18 cellular contexts compared by ENCODE assay signal in the genomic region with DNA sequence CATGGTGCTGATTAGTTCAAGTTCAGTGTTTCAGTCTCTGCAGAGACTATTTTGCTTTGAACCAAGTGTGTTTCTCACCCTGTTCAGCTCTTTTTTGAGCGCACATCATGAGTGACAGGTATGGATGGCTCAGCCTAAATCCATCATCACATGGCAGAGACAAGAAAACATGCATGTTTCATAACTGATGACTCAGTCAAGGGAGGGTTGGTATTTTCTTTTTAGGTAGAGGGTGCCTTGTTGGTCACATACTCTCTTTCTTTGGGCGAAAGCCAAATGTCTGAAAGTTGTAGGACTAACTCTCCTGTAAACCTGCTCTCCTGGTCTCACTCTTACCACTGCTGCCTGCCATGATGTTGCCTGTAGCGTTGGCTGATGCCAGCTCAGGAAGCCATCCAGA. TPM values are rescaled to one million over a fixed set of nuclear protein-coding genes. Genes with fewer than 3 reads are reported as not detected.
DNase-seq lines count a peak whose midpoint lies in the region; ATAC-seq and TF ChIP-seq lines count a peak whose summit lies in the region.
"Had no signal": no experiment of that assay in that cellular context is flagged by ENCODE, and none has a peak within 500 bp of the region (broad histone marks: within the 10 kb centered on the region; RNA-seq: fewer than 3 reads in every experiment).

No MANE protein-coding gene starts in this region.

- H3K4me3 ChIP-seq in fibroblast of pulmonary artery (replicated peaks; ENCODE audit: low read depth, low read length) (no peak overlapping the region), suprapubic skin (no peak overlapping the region)
- H3K4me3 ChIP-seq: body of pancreas, hepatocyte, SK-N-MC had no signal

- H3K9me3 Mint-ChIP-seq in HFFc6 = no peaks in the 10 kb centered on the region

- 80% methylated on average over 3 of the region's 3 CpGs for WGBS in suprapubic skin

- peaks cover 48% of the 10 kb centered on the region for H3K4me1 Mint-ChIP-seq in HFFc6 (ENCODE audit: low read depth)

- DNase-seq in EH (ENCODE audit: low read depth) = peak; percentile 19
- DNase-seq in RWPE1 (ENCODE audit: low spot score) = peak; percentile 38
- peak; percentile 17 for DNase-seq in fibroblast of pulmonary artery (ENCODE audit: low read depth)
- no peak for DNase-seq in stimulated activated naive CD8-positive, alpha-beta T cell treated with anti-CD3 and anti-CD28 coated beads, Interleukin-15, Interleukin-2, amounts not matched to agents 100 U/mL and 50 U/mL, for 24 hours
- DNase-seq in HFFc6 = no peak
- no peak for DNase-seq in SHP77 (lab: John Stamatoyannopoulos, UW)
- DNase-seq in suprapubic skin (ENCODE audit: low spot score in 2 of 2) = no peak
- DNase-seq: activated CD4-positive, alpha-beta T cell treated with anti-CD3 and anti-CD28 coated beads for 4 hours; activated CD8-positive, alpha-beta memory T cell treated with anti-CD3 and anti-CD28 coated beads, Interleukin-2, amount 50 U/mL, for 4 hours; activated naive CD4-positive, alpha-beta T cell treated with Interleukin-2 at 50 U/mL for 16 hours; body of pancreas; Caco-2; GF-D8; Karpas-422; NCI-H187 had no signal

- no peaks in the 10 kb centered on the region for H3K27me3 ChIP-seq in suprapubic skin
- H3K27me3 ChIP-seq: body of pancreas, hepatocyte had no signal

- H3K27me3 Mint-ChIP-seq in HFFc6 (ENCODE audit: insufficient read depth) = peaks cover 4% of the 10 kb centered on the region

- H3K27ac Mint-ChIP-seq in HFFc6 = no peak overlapping the region

- H3K36me3 Mint-ChIP-seq in HFFc6 (ENCODE audit: low read depth) = peaks cover 43% of the 10 kb centered on the region

- TF ChIP-seq POLR2A in suprapubic skin (IDR thresholded peaks at IDR 0.05) = no peak

- H3K27ac ChIP-seq in RWPE1 = no peak overlapping the region
- H3K27ac ChIP-seq in suprapubic skin = no peak overlapping the region
- H3K27ac ChIP-seq: hepatocyte, SK-N-MC had no signal

- H3K36me3 ChIP-seq in suprapubic skin = peaks cover 14% of the 10 kb centered on the region

- TF ChIP-seq CTCF in RWPE1 (conservative IDR thresholded peaks at IDR 0.05; ENCODE audit: low read depth) (no peak), fibroblast of pulmonary artery (IDR thresholded peaks at IDR 0.05; ENCODE audit: low read length, missing control alignments) (no peak), HFFc6 (IDR thresholded peaks at IDR 0.05) (no peak), suprapubic skin (IDR thresholded peaks at IDR 0.05) (no peak)

- CTCF ChIA-PET in RWPE1 (lab: Yijun Ruan, JAX) = interaction anchor here (0.8 to 1.4 kb wide), 2 partner anchors 73 to 276 kb away, joined by 3 to 4 read pairs; no protein-coding TSS in a partner anchor

- peaks cover 10% of the 10 kb centered on the region for H3K4me1 ChIP-seq in suprapubic skin
- H3K4me1 ChIP-seq: body of pancreas had no signal

- no peak overlapping the region for H3K4me3 Mint-ChIP-seq in HFFc6

- POLR2A ChIA-PET in RWPE1 (lab: Yijun Ruan, JAX; ENCODE audit: low non-redundant PET) = no interaction called here

- H3K9me3 ChIP-seq in suprapubic skin = no peaks in the 10 kb centered on the region
- H3K9me3 ChIP-seq: body of pancreas, Caco-2 had no signal

- ATAC-seq in stimulated activated naive CD8-positive, alpha-beta T cell treated with anti-CD3 and anti-CD28 coated beads, Interleukin-15, Interleukin-2, amounts not matched to agents 100 U/mL and 50 U/mL, for 24 hours = peak; percentile 44
- ATAC-seq in GM21423 (IDR thresholded peaks at IDR 0.05; ENCODE audit: unreplicated experiment) = no peak
- ATAC-seq: body of pancreas had no signal

- TF ChIP-seq EP300 in suprapubic skin (IDR thresholded peaks at IDR 0.05) = no peak

RNA-seq across cellular contexts. Expression of a gene that starts 48.1 kb away (rescaled TPM):
- 10 to 100 TPM; 14.7 to 21.6 (median 18.5) TPM for total RNA-seq in HFFc6 (2021; fragmentation: NEBNext Ultra II Directional; extraction: Animal tissue kit (Norgen Biotek cat#: 25700))
- 10 to 100 TPM; 10.6 to 16.0 (median 12.7) TPM for total RNA-seq in suprapubic skin

Comparison
In these comparisons a context has a peak if more than half of its experiments do, and no peak if none do; other contexts are left out.
1. DNase-seq: peak in EH (single experiment), RWPE1 (single experiment) and fibroblast of pulmonary artery (single experiment); none in stimulated activated naive CD8-positive, alpha-beta T cell treated with anti-CD3 and anti-CD28 coated beads, Interleukin-15, Interleukin-2, amounts not matched to agents 100 U/mL and 50 U/mL, for 24 hours (single experiment), HFFc6 (single experiment), SHP77 (0 of 2) and suprapubic skin (0 of 2).